In genomic region chr2:158191076-158191566, GRCh38 we compare ENCODE assay signal across 8 cellular contexts.
A peak's percentile ranks its signal among the peaks of the same experiment; 100 is the strongest.
DNase-seq lines count a peak whose midpoint lies in the region; ATAC-seq, FAIRE-seq and TF ChIP-seq lines count a peak whose summit lies in the region.

No MANE protein-coding gene starts in this region.

- CTCF ChIA-PET in GM10248 (lab: Yijun Ruan, JAX) = interaction anchor here (0.8 to 2.9 kb wide), 4 partner anchors 11 to 554 kb away, joined by 3 to 13 read pairs (median 6); no protein-coding TSS in a partner anchor
- CTCF ChIA-PET in Caco-2 (lab: Charles Lee) = no interaction called here

- H3K9me3 ChIP-seq in Caco-2 = no peaks in the 10 kb centered on the region

- no peak for FAIRE-seq in frontal cortex (lab: Jason Lieb, UNC)

- ATAC-seq in GM21423 (IDR thresholded peaks at IDR 0.05; ENCODE audit: unreplicated experiment) = peak; percentile 89
- peak; percentile 79 for ATAC-seq in HG03575 (IDR thresholded peaks at IDR 0.05; ENCODE audit: extremely low read depth, insufficient number of reproducible peaks, low FRiP score, unreplicated experiment)
- ATAC-seq in activated naive CD8-positive, alpha-beta T cell treated with anti-CD3 and anti-CD28 coated beads, Interleukin-2, amount 50 U/mL, for 24 hours = peak; percentile 94
- ATAC-seq in left colon = no peak

- peak overlapping the region; percentile 16 for H3K4me3 Mint-ChIP-seq in activated naive CD8-positive, alpha-beta T cell treated with anti-CD3 and anti-CD28 coated beads, Interleukin-2, amount 50 U/mL, for 24 hours
- no peak overlapping the region for H3K4me3 Mint-ChIP-seq in Caco-2 (ENCODE audit: unreplicated experiment)

- H3K27ac Mint-ChIP-seq in activated naive CD8-positive, alpha-beta T cell treated with anti-CD3 and anti-CD28 coated beads, Interleukin-2, amount 50 U/mL, for 24 hours = peak overlapping the region; percentile 70
- H3K27ac Mint-ChIP-seq in Caco-2 (ENCODE audit: unreplicated experiment) = no peak overlapping the region

- TF ChIP-seq CTCF in GM10248 (IDR thresholded peaks at IDR 0.05; ENCODE audit: control extremely low read depth, extremely low read depth, low read depth, missing control alignments) = no peak
- no peak for TF ChIP-seq CTCF in retinal pigment epithelial cell (conservative IDR thresholded peaks at IDR 0.05; ENCODE audit: low read depth, low read length)
- TF ChIP-seq CTCF in Caco-2 (IDR thresholded peaks at IDR 0.05; ENCODE audit: insufficient read depth in 1 of 2, low read depth in 1 of 2, low read length in 1 of 2, severe bottlenecking in 1 of 2, unreplicated experiment in 1 of 2) = no peak

- peak overlapping the region; percentile 10 for H3K4me3 ChIP-seq in retinal pigment epithelial cell (ENCODE audit: low read length)
- H3K4me3 ChIP-seq in Caco-2 (ENCODE audit: low read depth, low read length) = no peak overlapping the region

- no peaks in the 10 kb centered on the region for H3K36me3 Mint-ChIP-seq in activated naive CD8-positive, alpha-beta T cell treated with anti-CD3 and anti-CD28 coated beads, Interleukin-2, amount 50 U/mL, for 24 hours (ENCODE audit: low read depth)
- no peaks in the 10 kb centered on the region for H3K36me3 Mint-ChIP-seq in Caco-2 (ENCODE audit: insufficient read depth, unreplicated experiment)

- no TSS peak for BruUV-seq in Caco-2 (replicated peaks; lab: Mats Ljungman, UMichigan)

- H3K4me1 Mint-ChIP-seq in activated naive CD8-positive, alpha-beta T cell treated with anti-CD3 and anti-CD28 coated beads, Interleukin-2, amount 50 U/mL, for 24 hours = peaks cover 31% of the 10 kb centered on the region
- peaks cover 15% of the 10 kb centered on the region for H3K4me1 Mint-ChIP-seq in Caco-2 (ENCODE audit: low read depth, unreplicated experiment)

- H3K9me3 Mint-ChIP-seq in activated naive CD8-positive, alpha-beta T cell treated with anti-CD3 and anti-CD28 coated beads, Interleukin-2, amount 50 U/mL, for 24 hours = no peaks in the 10 kb centered on the region
- H3K9me3 Mint-ChIP-seq in Caco-2 (ENCODE audit: unreplicated experiment) = no peaks in the 10 kb centered on the region

- H3K27me3 ChIP-seq in Caco-2 (replicated peaks; ENCODE audit: control insufficient read depth, insufficient read depth, low read length) = no peaks in the 10 kb centered on the region

- DNase-seq in GM10248 (ENCODE audit: extremely low spot score) = peak; percentile 24
- DNase-seq in activated naive CD8-positive, alpha-beta T cell treated with anti-CD3 and anti-CD28 coated beads, Interleukin-2, amount 50 U/mL, for 24 hours = peak; percentile 16
- no peak for DNase-seq in retinal pigment epithelial cell (ENCODE audit: low read depth)
- no peak for DNase-seq in left colon
- DNase-seq in frontal cortex (ENCODE audit: low spot score in 2 of 2) = no peak
- no peak for DNase-seq in Caco-2

- POLR2A ChIA-PET in GM10248 (lab: Yijun Ruan, JAX) = no interaction called here
- POLR2A ChIA-PET in Caco-2 (lab: Charles Lee) = no interaction called here

- H3K4me1 ChIP-seq in Caco-2 = peaks cover 18% of the 10 kb centered on the region

- intact Hi-C loops in left colon (cut with DNase I, micrococcal nuclease) (no loop called here), Caco-2 (cut with micrococcal nuclease; ENCODE audit: unreplicated experiment) (no loop called here)

- peaks cover 33% of the 10 kb centered on the region for H3K27me3 Mint-ChIP-seq in activated naive CD8-positive, alpha-beta T cell treated with anti-CD3 and anti-CD28 coated beads, Interleukin-2, amount 50 U/mL, for 24 hours
- H3K27me3 Mint-ChIP-seq in Caco-2 (ENCODE audit: insufficient read depth, unreplicated experiment) = no peaks in the 10 kb centered on the region

- no peaks in the 10 kb centered on the region for H3K36me3 ChIP-seq in Caco-2 (ENCODE audit: control insufficient read depth, insufficient read depth, low read length)

Comparison
In these comparisons a context has a peak if more than half of its experiments do, and no peak if none do; other contexts are left out.
1. DNase-seq: peak in GM10248 (single experiment) and activated naive CD8-positive, alpha-beta T cell treated with anti-CD3 and anti-CD28 coated beads, Interleukin-2, amount 50 U/mL, for 24 hours (single experiment); none in retinal pigment epithelial cell (single experiment), left colon (0 of 2), frontal cortex (0 of 2) and Caco-2 (0 of 2).